In the genomic region with DNA sequence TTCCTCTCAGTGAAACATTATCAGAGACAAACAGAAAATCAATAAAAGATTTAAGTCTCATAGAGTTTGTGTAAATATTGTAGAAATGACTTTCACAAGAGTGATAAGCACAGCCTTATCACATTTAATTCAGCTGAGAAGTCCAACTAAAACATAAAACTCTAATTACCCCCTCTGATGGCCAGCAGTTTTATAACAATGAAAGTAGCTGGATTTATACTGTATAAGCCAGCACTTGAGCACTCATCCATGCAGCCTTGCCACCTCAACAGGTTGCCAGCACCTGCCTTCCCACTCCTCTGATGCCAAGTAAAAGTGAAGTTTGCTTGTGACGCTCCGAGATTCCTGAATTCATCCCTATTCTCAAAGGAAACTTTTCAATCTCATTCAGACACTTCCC, we compare ENCODE assay signal across 13 cellular contexts.
DNase-seq lines count a peak whose midpoint lies in the region; ATAC-seq and TF ChIP-seq lines count a peak whose summit lies in the region.
"Had no signal": no experiment of that assay in that cellular context is flagged by ENCODE, and none has a peak within 500 bp of the region (broad histone marks: within the 10 kb centered on the region; RNA-seq: fewer than 3 reads in every experiment).

No MANE protein-coding gene starts in this region.

- CTCF ChIA-PET in SK-N-SH (lab: Yijun Ruan, JAX): interaction anchor here (1.0 to 1.2 kb wide), 3 partner anchors 12 to 336 kb away, joined by 3 to 4 read pairs (median 3); no protein-coding TSS in a partner anchor

- H3K79me2 ChIP-seq in SK-N-SH (ENCODE audit: insufficient read depth): no peaks in the 10 kb centered on the region

- H2AFZ ChIP-seq in SK-N-SH (ENCODE audit: low read depth): no peak overlapping the region

- H3F3A ChIP-seq in SK-N-SH (replicated peaks; ENCODE audit: insufficient read depth): no peaks in the 10 kb centered on the region

- no peak; the same call in 1 of the 2 replicates for TF ChIP-seq CTCF in SK-N-SH (IDR thresholded peaks at IDR 0.05)
- TF ChIP-seq CTCF in choroid plexus epithelial cell (conservative IDR thresholded peaks at IDR 0.05; ENCODE audit: low read depth, low read length): peak; percentile 34
- peak in 3 of 6 experiments; percentile 17 to 31 (median 28) for TF ChIP-seq CTCF in thyroid gland (IDR thresholded peaks at IDR 0.05)
- no peak for TF ChIP-seq CTCF in foreskin keratinocyte (conservative IDR thresholded peaks at IDR 0.05)

- H3K4me1 ChIP-seq in SK-N-SH (ENCODE audit: control insufficient read depth in 1 of 2, insufficient read depth in 2 of 2, low read depth in 1 of 2, low read length in 1 of 2) (peaks cover 0 to 6% of the 10 kb centered on the region in 2 experiments; a peak in 2 of 4 replicates), thyroid gland (peaks cover 0 to 4% of the 10 kb centered on the region in 2 donors), foreskin keratinocyte (peaks cover 3% of the 10 kb centered on the region)

- no peaks in the 10 kb centered on the region for H3K9me3 ChIP-seq in SK-N-SH
- no peaks in the 10 kb centered on the region for H3K9me3 ChIP-seq in thyroid gland
- H3K9me3 ChIP-seq: neutrophil had no signal

- H3K27ac ChIP-seq in SK-N-SH (ENCODE audit: low read depth in 2 of 2, low read length in 1 of 2) (no peak overlapping the region), thyroid gland (no peak overlapping the region), foreskin keratinocyte (no peak overlapping the region)
- H3K27ac ChIP-seq: neutrophil had no signal

- DNase-seq in SK-N-SH (no peak), NCI-H526 treated with DMSO at 0.1 percent for 48 hours (lab: John Stamatoyannopoulos, UW) (peak; percentile 60), choroid plexus epithelial cell (ENCODE audit: low read depth) (peak; percentile 52), thyroid gland (peak; percentile 61 to 72), foreskin keratinocyte (no peak)
- DNase-seq in activated effector memory CD4-positive, alpha-beta T cell treated with Interleukin-2 at 50 U/mL for 16 hours: no peak
- DNase-seq: activated CD4-positive, alpha-beta T cell treated with anti-CD3 and anti-CD28 coated beads for 48 hours; activated T-cell treated with anti-CD3 and anti-CD28 coated beads, Interleukin-2, amount 50 U/mL, for 4 hours; head of caudate nucleus; NCI-H446 treated with DMSO at 0.1 percent for 48 hours had no signal

- no peaks in the 10 kb centered on the region for H3K9me2 ChIP-seq in SK-N-SH

- TF ChIP-seq POLR2A in thyroid gland (IDR thresholded peaks at IDR 0.05): no peak

- H3K4me3 ChIP-seq in SK-N-SH (ENCODE audit: low read depth in 2 of 2, low read length in 1 of 2): no peak overlapping the region
- no peak overlapping the region for H3K4me3 ChIP-seq in choroid plexus epithelial cell (ENCODE audit: low read depth, low read length)
- no peak overlapping the region for H3K4me3 ChIP-seq in thyroid gland (replicated peaks in 1 of 3)

- H3K4me2 ChIP-seq in SK-N-SH: no peak overlapping the region

- TF ChIP-seq RAD21 in SK-N-SH (IDR thresholded peaks at IDR 0.05; ENCODE audit: low read length): no peak

- H3K27me3 ChIP-seq in SK-N-SH (ENCODE audit: insufficient read depth) (no peaks in the 10 kb centered on the region), thyroid gland (no peaks in the 10 kb centered on the region), foreskin keratinocyte (no peaks in the 10 kb centered on the region)
- H3K27me3 ChIP-seq: neutrophil had no signal

- no peak for ATAC-seq in SK-N-SH treated with all-trans-retinoic acid at 6 μM for 48 hours
- no peak for ATAC-seq in foreskin keratinocyte
- no peak for ATAC-seq in GM21447 (IDR thresholded peaks at IDR 0.05; ENCODE audit: unreplicated experiment)
- ATAC-seq: activated T-cell treated with anti-CD3 and anti-CD28 coated beads, Interleukin-2, amount 50 U/mL, for 4 hours had no signal

- H4K20me1 ChIP-seq in SK-N-SH (ENCODE audit: insufficient read depth): no peaks in the 10 kb centered on the region

- POLR2A ChIA-PET in SK-N-SH (lab: Yijun Ruan, JAX): no interaction called here

- H3K36me3 ChIP-seq in SK-N-SH (replicated peaks in 1 of 2; ENCODE audit: control insufficient read depth in 1 of 2, insufficient read depth in 2 of 2, low read length in 1 of 2) (no peaks in the 10 kb centered on the region), thyroid gland (no peaks in the 10 kb centered on the region)
- H3K36me3 ChIP-seq: neutrophil had no signal

- no peak overlapping the region for H3K9ac ChIP-seq in SK-N-SH

- intact Hi-C loops in thyroid gland (cut with DNase I): no loop called here

- WGBS in SK-N-SH (ENCODE audit: low lambda C conversion rate): 90% methylated on average over 2 of the region's 2 CpGs
- WGBS in thyroid gland, 2 donors: 40 to 55% methylated on average over 2 of the region's 2 CpGs

- TF ChIP-seq EP300 in SK-N-SH (IDR thresholded peaks at IDR 0.05; ENCODE audit: borderline replicate concordance in 1 of 2, low read depth in 1 of 2, low read length in 1 of 2): no peak

TF ChIP-seq in SK-N-SH, 30 proteins besides CTCF, POLR2A, EP300 and RAD21:
- TF ChIP-seq FOSL2 (IDR thresholded peaks at IDR 0.05; ENCODE audit: borderline replicate concordance, low read depth) (no peak), YY1 (IDR thresholded peaks at IDR 0.05; ENCODE audit: low read depth) (no peak), CHD2 (IDR thresholded peaks at IDR 0.05; ENCODE audit: low read length, partially characterized antibody) (no peak), FOXJ3 (CRISPR knock-in tag; IDR thresholded peaks at IDR 0.05) (no peak), JUND (IDR thresholded peaks at IDR 0.05) (no peak), SMC3 (IDR thresholded peaks at IDR 0.05; ENCODE audit: low read depth, low read length) (0 out of 2 replicates have a peak, but pooled peaks have one; percentile 7)

TF ChIP-seq in SK-N-SH treated with all-trans-retinoic acid at 6 μM for 48 hours, 23 proteins besides CTCF, POLR2A, EP300 and RAD21:
- TF ChIP-seq SNAI2 (CRISPR knock-in tag; IDR thresholded peaks at IDR 0.05): no peak

Comparison
In these comparisons a context has a peak if more than half of its experiments do, and no peak if none do; other contexts are left out.
1. DNase-seq: peak in NCI-H526 treated with DMSO at 0.1 percent for 48 hours (single experiment), choroid plexus epithelial cell (single experiment) and thyroid gland (2 of 2); none in SK-N-SH (single experiment), foreskin keratinocyte (0 of 2) and activated effector memory CD4-positive, alpha-beta T cell treated with Interleukin-2 at 50 U/mL for 16 hours (single experiment).